ENCODE assay signal across 14 cellular contexts in the genomic region with DNA sequence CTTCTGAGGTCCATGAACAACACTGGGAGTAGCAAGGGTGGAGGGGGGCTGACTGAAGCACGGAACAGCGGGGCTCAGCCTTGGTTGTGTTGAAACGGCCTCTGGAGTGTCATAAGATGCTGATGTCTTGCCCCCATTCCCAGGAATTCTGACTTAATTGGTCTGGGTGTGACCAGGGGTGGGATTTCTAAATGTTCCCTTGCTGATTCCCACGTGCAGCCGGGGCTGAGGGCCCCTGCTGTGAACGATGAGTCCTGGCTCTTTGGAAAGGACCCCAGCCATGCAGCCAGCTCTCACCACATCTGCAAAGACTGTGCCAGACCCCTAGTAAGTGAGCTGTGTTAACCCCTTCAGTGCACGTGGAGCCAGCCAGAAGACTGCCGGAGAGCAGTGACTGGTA.
"Had no signal": no experiment of that assay in that cellular context is flagged by ENCODE, and none has a peak within 500 bp of the region (broad histone marks: within the 10 kb centered on the region; RNA-seq: fewer than 3 reads in every experiment).

No MANE protein-coding gene starts in this region.

- H3K4me3 ChIP-seq: lung, mucosa of descending colon, tibial nerve had no signal

- ATAC-seq: left cardiac atrium, mucosa of descending colon, T-helper 17 cell had no signal

- H3K27ac Mint-ChIP-seq: activated T-helper 2 cell treated with anti-CD3 and anti-CD28 coated beads, Interferon-gamma antibody, Interleukin-2, Interleukin-4, amounts not matched to agents 10 μg/mL and 5 μg/mL and 100 μg/mL, durations not matched to agents 14 hours and 24 hours and 36 hours; brain; immature natural killer cell; natural killer cell; T-helper 17 cell had no signal

- H3K36me3 Mint-ChIP-seq: brain, immature natural killer cell, natural killer cell had no signal

- H3K4me3 Mint-ChIP-seq: brain; central memory CD8-positive, alpha-beta T cell; immature natural killer cell; natural killer cell; T-helper 17 cell had no signal

- H3K27me3 ChIP-seq: tibial nerve had no signal

- H3K27me3 Mint-ChIP-seq: central memory CD8-positive, alpha-beta T cell had no signal

- DNase-seq: activated CD4-positive, alpha-beta T cell treated with anti-CD3 and anti-CD28 coated beads, Interleukin-2, amount 50 U/mL, for 1 hour; activated naive CD4-positive, alpha-beta T cell treated with anti-CD3 and anti-CD28 coated beads, Interleukin-2, amount 50 U/mL, for 16 hours; effector memory CD4-positive, alpha-beta T cell; immature natural killer cell; left cardiac atrium; mucosa of descending colon; natural killer cell; small intestine; T-helper 17 cell had no signal

- H3K9me3 Mint-ChIP-seq: activated T-helper 2 cell treated with anti-CD3 and anti-CD28 coated beads, Interferon-gamma antibody, Interleukin-2, Interleukin-4, amounts not matched to agents 10 μg/mL and 5 μg/mL and 100 μg/mL, durations not matched to agents 14 hours and 24 hours and 36 hours; central memory CD8-positive, alpha-beta T cell; immature natural killer cell; natural killer cell had no signal

- H3K4me1 Mint-ChIP-seq: central memory CD8-positive, alpha-beta T cell; immature natural killer cell; natural killer cell; T-helper 17 cell had no signal

- H3K36me3 ChIP-seq: tibial nerve had no signal
